In genomic region chr2:216773072-216773471, GRCh38 we compare ENCODE assay signal across 22 cellular contexts.
DNase-seq lines count a peak whose midpoint lies in the region; ATAC-seq and TF ChIP-seq lines count a peak whose summit lies in the region.
"Had no signal": no experiment of that assay in that cellular context is flagged by ENCODE, and none has a peak within 500 bp of the region (broad histone marks: within the 10 kb centered on the region; RNA-seq: fewer than 3 reads in every experiment).

No MANE protein-coding gene starts in this region.

- no peak overlapping the region for H3K27ac Mint-ChIP-seq in CD8-positive, alpha-beta memory T cell
- H3K27ac Mint-ChIP-seq: activated CD4-positive, alpha-beta T cell treated with anti-CD3 and anti-CD28 coated beads, Interleukin-2, amount 10 ng/mL, durations not matched to agents 7 days and 5 days; activated naive CD4-positive, alpha-beta T cell treated with anti-CD3 and anti-CD28 coated beads, Interleukin-2, amount 10 ng/mL, durations not matched to agents 7 days and 5 days had no signal

- no peak for TF ChIP-seq POLR2A in sigmoid colon (IDR thresholded peaks at IDR 0.05)

- no peak overlapping the region for H3K4me2 ChIP-seq in Karpas-422 (ENCODE audit: low read depth, low read length, poor library complexity, severe bottlenecking)

- TF ChIP-seq EP300 in sigmoid colon (IDR thresholded peaks at IDR 0.05) = no peak

- DNase-seq in HUDEP-2 (lab: John Stamatoyannopoulos, UW; ENCODE audit: unreplicated experiment in 76 of 76) (peak; percentile 28 to 92 (median 82)), NCI-H526 treated with DMSO at 0.1 percent for 48 hours (lab: John Stamatoyannopoulos, UW) (peak; percentile 28), Right ventricle myocardium superior (peak; percentile 85), sigmoid colon (peak; percentile 72), Karpas-422 (no peak), NCI-H446 (lab: John Stamatoyannopoulos, UW) (no peak)
- no peak for DNase-seq in CD8-positive, alpha-beta memory T cell
- DNase-seq: activated CD4-positive, alpha-beta T cell treated with anti-CD3 and anti-CD28 coated beads, Interleukin-2, amount 10 ng/mL, durations not matched to agents 7 days and 5 days; activated naive CD4-positive, alpha-beta T cell treated with anti-CD3 and anti-CD28 coated beads, Interleukin-2, amount 10 ng/mL, durations not matched to agents 7 days and 5 days; DMS53; esophagus squamous epithelium; islet precursor cell; midbrain; NCI-H2029 treated with DMSO at 0.1 percent for 48 hours; stimulated activated CD4-positive, alpha-beta T cell treated with anti-CD3 and anti-CD28 coated beads, Interleukin-4, amount 100 ng/mL, for 1 hour; stimulated activated CD8-positive, alpha-beta memory T cell treated with anti-CD3 and anti-CD28 coated beads, Interleukin-4, amount 100 ng/mL, for 48 hours; T1000 had no signal

- H3K4me1 Mint-ChIP-seq in CD8-positive, alpha-beta memory T cell = no peaks in the 10 kb centered on the region
- H3K4me1 Mint-ChIP-seq: activated naive CD4-positive, alpha-beta T cell treated with anti-CD3 and anti-CD28 coated beads, Interleukin-2, amount 10 ng/mL, durations not matched to agents 7 days and 5 days had no signal

- H3K36me3 Mint-ChIP-seq in CD8-positive, alpha-beta memory T cell = no peaks in the 10 kb centered on the region
- H3K36me3 Mint-ChIP-seq: activated naive CD4-positive, alpha-beta T cell treated with anti-CD3 and anti-CD28 coated beads, Interleukin-2, amount 10 ng/mL, durations not matched to agents 7 days and 5 days had no signal

- H3K27ac ChIP-seq in sigmoid colon (no peak overlapping the region), Karpas-422 (ENCODE audit: low read length) (no peak overlapping the region)
- H3K27ac ChIP-seq in CD8-positive, alpha-beta memory T cell (ENCODE audit: low read depth, low read length) = no peak overlapping the region
- H3K27ac ChIP-seq: esophagus squamous epithelium, neutrophil, SJSA1, suprapubic skin had no signal

- H3K4me3 ChIP-seq in sigmoid colon (no peak overlapping the region), Karpas-422 (ENCODE audit: low read length) (no peak overlapping the region)
- H3K4me3 ChIP-seq in CD8-positive, alpha-beta memory T cell (ENCODE audit: low read length) = no peak overlapping the region
- H3K4me3 ChIP-seq: esophagus squamous epithelium, HAP-1, SJSA1, suprapubic skin had no signal

- TF ChIP-seq CTCF in sigmoid colon (IDR thresholded peaks at IDR 0.05) = no peak

- H3K9me2 ChIP-seq in Karpas-422 (replicated peaks; ENCODE audit: insufficient read depth, low read length) = no peaks in the 10 kb centered on the region

- peaks cover 8 to 27% of the 10 kb centered on the region in 2 donors for H3K27me3 Mint-ChIP-seq in CD8-positive, alpha-beta memory T cell

- no peak overlapping the region for H2AFZ ChIP-seq in Karpas-422 (ENCODE audit: low read length)

- no peaks in the 10 kb centered on the region for H3K79me2 ChIP-seq in Karpas-422 (ENCODE audit: low read length)

- no peak overlapping the region for H3K9ac ChIP-seq in Karpas-422 (ENCODE audit: low read length)

- CTCF ChIA-PET in CD8-positive, alpha-beta memory T cell (lab: Charles Lee) = no interaction called here

- peaks cover 0 to 20% (median 14%) of the 10 kb centered on the region in 4 donors for H3K4me1 ChIP-seq in sigmoid colon
- H3K4me1 ChIP-seq in Karpas-422 (ENCODE audit: low read length) = no peaks in the 10 kb centered on the region
- no peaks in the 10 kb centered on the region for H3K4me1 ChIP-seq in CD8-positive, alpha-beta memory T cell (ENCODE audit: insufficient read depth, low read length)
- H3K4me1 ChIP-seq: HAP-1, suprapubic skin had no signal

- peak; percentile 71 for ATAC-seq in Right ventricle myocardium superior (ENCODE audit: poor library complexity)
- ATAC-seq: sciatic nerve had no signal

- H3K27me3 ChIP-seq in sigmoid colon (no peaks in the 10 kb centered on the region), Karpas-422 (ENCODE audit: low read length) (no peaks in the 10 kb centered on the region)
- H3K27me3 ChIP-seq in CD8-positive, alpha-beta memory T cell (ENCODE audit: insufficient read depth, low read length, poor library complexity, severe bottlenecking) = no peaks in the 10 kb centered on the region
- H3K27me3 ChIP-seq: esophagus squamous epithelium, neutrophil, SJSA1, suprapubic skin had no signal

- 60 to 66% methylated on average over 8 of the region's 8 CpGs for WGBS in sigmoid colon, 2 donors

- POLR2A ChIA-PET in CD8-positive, alpha-beta memory T cell (lab: Charles Lee) = no interaction called here

- H3K9me3 Mint-ChIP-seq in CD8-positive, alpha-beta memory T cell = peaks cover 0 to 5% (median 0%) of the 10 kb centered on the region in 5 donors
- H3K9me3 Mint-ChIP-seq: activated CD4-positive, alpha-beta T cell treated with anti-CD3 and anti-CD28 coated beads, Interleukin-2, amount 10 ng/mL, durations not matched to agents 7 days and 5 days had no signal

- no peak overlapping the region for H3K4me3 Mint-ChIP-seq in CD8-positive, alpha-beta memory T cell
- H3K4me3 Mint-ChIP-seq: activated CD4-positive, alpha-beta T cell treated with anti-CD3 and anti-CD28 coated beads, Interleukin-2, amount 10 ng/mL, durations not matched to agents 7 days and 5 days; activated naive CD4-positive, alpha-beta T cell treated with anti-CD3 and anti-CD28 coated beads, Interleukin-2, amount 10 ng/mL, durations not matched to agents 7 days and 5 days had no signal

- no peaks in the 10 kb centered on the region for H3K36me3 ChIP-seq in sigmoid colon
- H3K36me3 ChIP-seq in Karpas-422 (ENCODE audit: insufficient read depth, low read length) = no peaks in the 10 kb centered on the region
- H3K36me3 ChIP-seq in CD8-positive, alpha-beta memory T cell (ENCODE audit: insufficient read depth, low read length) = no peaks in the 10 kb centered on the region
- H3K36me3 ChIP-seq: esophagus squamous epithelium, HAP-1, neutrophil, SJSA1, suprapubic skin had no signal

- intact Hi-C loops in Right ventricle myocardium superior (cut with DNase I) (loop anchor here (5.0 kb wide), 1 partner anchor 76 kb away; the partner anchor contains the start of gene IGFBP5), sigmoid colon (cut with DNase I) (no loop called here)

- no peaks in the 10 kb centered on the region for H4K20me1 ChIP-seq in Karpas-422 (ENCODE audit: insufficient read depth, low read depth, low read length)

- H3K9me3 ChIP-seq in sigmoid colon (peaks cover 0 to 2% (median 0%) of the 10 kb centered on the region in 4 donors), Karpas-422 (ENCODE audit: low read length) (no peaks in the 10 kb centered on the region)
- no peaks in the 10 kb centered on the region for H3K9me3 ChIP-seq in CD8-positive, alpha-beta memory T cell (ENCODE audit: low read length)
- H3K9me3 ChIP-seq: esophagus squamous epithelium, HAP-1, neutrophil, SJSA1, suprapubic skin had no signal

Comparison
In these comparisons a context has a peak if more than half of its experiments do, and no peak if none do; other contexts are left out.
1. DNase-seq: peak in HUDEP-2 (76 of 76), NCI-H526 treated with DMSO at 0.1 percent for 48 hours (single experiment), Right ventricle myocardium superior (single experiment) and sigmoid colon (single experiment); none in Karpas-422 (single experiment), CD8-positive, alpha-beta memory T cell (0 of 5) and NCI-H446 (0 of 2).